ENCODE assay signal across 10 cellular contexts in the genomic region with DNA sequence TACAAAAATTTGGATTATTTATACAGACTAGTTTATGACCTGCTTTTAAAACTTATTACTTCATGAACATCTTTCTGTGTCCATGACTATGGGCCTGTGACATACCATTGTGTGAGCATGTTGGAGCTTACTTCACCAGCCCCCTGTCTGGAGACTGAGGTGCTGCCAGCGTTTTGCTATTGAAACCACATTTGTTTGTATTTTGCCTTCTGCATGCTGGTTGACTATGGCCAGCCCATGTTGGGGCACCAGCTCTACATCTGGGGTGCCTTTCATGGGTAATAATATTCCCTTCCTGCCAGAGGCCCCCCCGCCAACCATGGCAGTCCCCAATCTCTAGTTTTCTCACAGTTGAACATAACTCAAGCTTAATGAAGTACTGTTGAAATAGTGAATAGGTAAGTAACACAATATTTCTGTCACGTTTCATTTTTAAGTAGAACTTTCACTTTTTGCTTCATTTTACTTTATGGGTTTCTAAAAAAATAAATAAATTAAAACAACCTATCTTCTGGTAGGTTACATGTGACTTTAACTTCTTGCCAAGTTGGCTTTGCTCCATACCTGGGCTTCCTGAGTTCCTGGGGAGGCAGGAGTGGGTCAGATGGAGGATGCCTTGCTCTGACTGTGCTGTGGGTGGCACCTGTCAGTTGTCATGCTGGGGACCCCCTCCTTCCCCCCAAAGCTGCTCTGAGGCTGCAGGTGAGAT.
DNase-seq lines count a peak whose midpoint lies in the region; ATAC-seq, FAIRE-seq and TF ChIP-seq lines count a peak whose summit lies in the region.
"Had no signal": no experiment of that assay in that cellular context is flagged by ENCODE, and none has a peak within 500 bp of the region (broad histone marks: within the 10 kb centered on the region; RNA-seq: fewer than 3 reads in every experiment).

No MANE protein-coding gene starts in this region.

- H3K27me3 ChIP-seq in BLaER1 treated with 17β-estradiol and CSF1 and Interleukin-3, amounts not matched to agents 10 nM and 100 nM, result no peaks in the 10 kb centered on the region
- H3K27me3 ChIP-seq in GM12878 (replicated peaks in 1 of 2; ENCODE audit: control insufficient read depth in 2 of 2, insufficient read depth in 2 of 2, low read length in 1 of 2), result no peaks in the 10 kb centered on the region

- intact Hi-C loops in GM12878 (cut with micrococcal nuclease; ENCODE audit: unreplicated experiment), result no loop called here

- peaks cover 0 to 4% (median 0%) of the 10 kb centered on the region in 11 experiments; a peak in 2 of 22 replicates for H3K9me3 ChIP-seq in BLaER1 treated with 17β-estradiol and CSF1 and Interleukin-3, amounts not matched to agents 10 nM and 100 nM (replicated peaks in 1 of 11)
- H3K9me3 ChIP-seq in GM12878 (replicated peaks; ENCODE audit: control insufficient read depth, insufficient read depth, low read length), result no peaks in the 10 kb centered on the region

- 16% methylated on average over 3 of the region's 3 CpGs for WGBS in GM12878 (ENCODE audit: insufficient coverage, insufficient replicate concordance, low lambda C conversion rate, missing lambda C conversion rate)

- TF ChIP-seq POLR2A in GM12878 (IDR thresholded peaks at IDR 0.05; ENCODE audit: low read depth, low read length), result no peak

- no peak for FAIRE-seq in GM12878 (lab: Jason Lieb, UNC)

- POLR2A ChIA-PET in GM12878 (lab: Charles Lee), result interaction anchor here (0.5 to 2.6 kb wide), 4 partner anchors 8 to 97 kb away, joined by 3 to 7 read pairs (median 6); no protein-coding TSS in a partner anchor

- H3K4me2 ChIP-seq in BLaER1 treated with 17β-estradiol and CSF1 and Interleukin-3, amounts not matched to agents 10 nM and 100 nM, result peak overlapping the region; percentile 81 to 97 (median 92)
- peak overlapping the region; percentile 99 for H3K4me2 ChIP-seq in GM12878 (ENCODE audit: control insufficient read depth, insufficient read depth)

- no peak for TF ChIP-seq EP300 in GM12878 (IDR thresholded peaks at IDR 0.05; ENCODE audit: borderline replicate concordance in 1 of 2, control insufficient read depth in 1 of 2, low read depth in 2 of 2, low read length in 2 of 2)

- no peak for TF ChIP-seq CTCF in GM12878 (IDR thresholded peaks at IDR 0.05 in 2 of 3, conservative IDR thresholded peaks at IDR 0.05 in 1 of 3; ENCODE audit: control insufficient read depth in 2 of 3, extremely low read depth in 1 of 3, insufficient read depth in 1 of 3, low read depth in 3 of 3, low read length in 3 of 3)
- TF ChIP-seq CTCF in nephron progenitor cell (IDR thresholded peaks at IDR 0.05), result no peak
- TF ChIP-seq CTCF in HFFc6 (IDR thresholded peaks at IDR 0.05), result no peak

- SMC1A ChIA-PET in GM12878 (lab: Charles Lee; ENCODE audit: uncharacterized antibody, unreplicated experiment), result interaction anchor here (1.0 to 6.7 kb wide), 8 partner anchors 10 to 113 kb away, joined by 3 to 66 read pairs (median 6); no protein-coding TSS in a partner anchor

- H3K4me3 ChIP-seq in BLaER1 treated with 17β-estradiol and CSF1 and Interleukin-3, amounts not matched to agents 10 nM and 100 nM, result peak overlapping the region in 8 of 10 experiments; percentile 13 to 51 (median 42); a peak in 15 of 20 replicates
- H3K4me3 ChIP-seq in GM12878, result peak overlapping the region; percentile 74

- H3K36me3 ChIP-seq in BLaER1 treated with 17β-estradiol and CSF1 and Interleukin-3, amounts not matched to agents 10 nM and 100 nM, result peaks cover 20 to 93% (median 68%) of the 10 kb centered on the region in 11 experiments
- 0 out of 4 replicates have a peak, but pooled peaks cover 0 to 13% of the 10 kb centered on the region in 2 experiments for H3K36me3 ChIP-seq in GM12878 (ENCODE audit: control insufficient read depth in 2 of 2, insufficient read depth in 2 of 2, low read length in 1 of 2)

- H4K20me1 ChIP-seq in BLaER1 treated with 17β-estradiol and CSF1 and Interleukin-3, amounts not matched to agents 10 nM and 100 nM, result peaks cover 67 to 100% (median 100%) of the 10 kb centered on the region in 11 experiments; a peak in 21 of 22 replicates
- no peaks in the 10 kb centered on the region for H4K20me1 ChIP-seq in GM12878 (ENCODE audit: control insufficient read depth, insufficient read depth)

- DNase-seq in GM12878 (ENCODE audit: low read depth, low spot score) (no peak), nephron progenitor cell (no peak), HFFc6 (no peak), HT-29 (ENCODE audit: low spot score) (no peak)

- H3K36me3 Mint-ChIP-seq in IgD-negative memory B cell, result peaks cover 4% of the 10 kb centered on the region
- H3K36me3 Mint-ChIP-seq in nephron progenitor cell (ENCODE audit: low read depth), result peaks cover 33% of the 10 kb centered on the region
- H3K36me3 Mint-ChIP-seq in HFFc6 (ENCODE audit: low read depth), result peaks cover 25% of the 10 kb centered on the region

- H3K79me2 ChIP-seq in GM12878 (ENCODE audit: control insufficient read depth, insufficient read depth, low read length), result peaks cover 45% of the 10 kb centered on the region

- H2AFZ ChIP-seq in GM12878 (ENCODE audit: control insufficient read depth, low read depth, low read length), result no peak overlapping the region

- CTCF ChIA-PET in GM12878 (lab: Yijun Ruan, JAX), result interaction anchor here (0.6 to 15.3 kb wide), 6 partner anchors 8 to 806 kb away, joined by 3 to 135 read pairs (median 4); no protein-coding TSS in a partner anchor

- H3K4me3 Mint-ChIP-seq in IgD-negative memory B cell, result peak overlapping the region; percentile 86 to 96 (median 95)
- no peak overlapping the region for H3K4me3 Mint-ChIP-seq in nephron progenitor cell
- no peak overlapping the region for H3K4me3 Mint-ChIP-seq in HFFc6

- in situ Hi-C loops in GM12878 (cut with MboI), result no loop called here

- RAD21 ChIA-PET in GM12878 (lab: Charles Lee; ENCODE audit: unreplicated experiment), result interaction anchor here (1.2 to 6.3 kb wide), 4 partner anchors 12 to 148 kb away, joined by 3 to 28 read pairs (median 12); a partner anchor contains a TSS

- H3K27me3 Mint-ChIP-seq in IgD-negative memory B cell (no peaks in the 10 kb centered on the region), nephron progenitor cell (ENCODE audit: low read depth, poor library complexity) (peaks cover 17% of the 10 kb centered on the region), HFFc6 (ENCODE audit: insufficient read depth) (peaks cover 2% of the 10 kb centered on the region; the same call in 1 of the 2 replicates)

- H3K27ac Mint-ChIP-seq in IgD-negative memory B cell (peak overlapping the region; percentile 87 to 99 (median 93)), nephron progenitor cell (peak overlapping the region; percentile 31), HFFc6 (no peak overlapping the region)

- no peaks in the 10 kb centered on the region for H3K9me3 Mint-ChIP-seq in IgD-negative memory B cell
- peaks cover 3% of the 10 kb centered on the region for H3K9me3 Mint-ChIP-seq in nephron progenitor cell
- peaks cover 17% of the 10 kb centered on the region for H3K9me3 Mint-ChIP-seq in HFFc6

- BruUV-seq in GM12878 (replicated peaks; lab: Mats Ljungman, UMichigan), result no TSS peak

- H3K4me1 Mint-ChIP-seq in IgD-negative memory B cell (peaks cover 67 to 78% (median 76%) of the 10 kb centered on the region in 3 donors), nephron progenitor cell (peaks cover 39% of the 10 kb centered on the region), HFFc6 (ENCODE audit: low read depth) (peaks cover 42% of the 10 kb centered on the region)

- ATAC-seq in GM12878 (peak; percentile 26), GM21825 (IDR thresholded peaks at IDR 0.05; ENCODE audit: unreplicated experiment) (no peak), GM18520 (IDR thresholded peaks at IDR 0.05; ENCODE audit: unreplicated experiment) (no peak)
- ATAC-seq: left colon had no signal

- peak overlapping the region in 9 of 11 experiments; percentile 13 to 68 (median 50); a peak in 15 of 22 replicates for H3K9ac ChIP-seq in BLaER1 treated with 17β-estradiol and CSF1 and Interleukin-3, amounts not matched to agents 10 nM and 100 nM
- H3K9ac ChIP-seq in GM12878 (ENCODE audit: control insufficient read depth, insufficient read depth, low read length), result peak overlapping the region; percentile 69; the same call in 1 of the 2 replicates

- TF ChIP-seq RAD21 in GM12878 (IDR thresholded peaks at IDR 0.05; ENCODE audit: insufficient read depth, low read depth, low read length), result no peak

- H3K4me1 ChIP-seq in BLaER1 treated with 17β-estradiol and CSF1 and Interleukin-3, amounts not matched to agents 10 nM and 100 nM, result peaks cover 76 to 100% (median 100%) of the 10 kb centered on the region in 10 experiments
- H3K4me1 ChIP-seq in GM12878 (ENCODE audit: control insufficient read depth, insufficient read depth, low read length), result peaks cover 68% of the 10 kb centered on the region

- peak overlapping the region in 9 of 11 experiments; percentile 55 to 75 (median 68); a peak in 17 of 22 replicates for H3K27ac ChIP-seq in BLaER1 treated with 17β-estradiol and CSF1 and Interleukin-3, amounts not matched to agents 10 nM and 100 nM
- peak overlapping the region; percentile 95 for H3K27ac ChIP-seq in GM12878 (ENCODE audit: control insufficient read depth, insufficient read depth)
- H3K27ac ChIP-seq: epithelial cell of prostate had no signal

TF ChIP-seq in GM12878, 131 proteins besides CTCF, POLR2A, EP300 and RAD21 (continues in another document):
- TF ChIP-seq, protein P1, sequence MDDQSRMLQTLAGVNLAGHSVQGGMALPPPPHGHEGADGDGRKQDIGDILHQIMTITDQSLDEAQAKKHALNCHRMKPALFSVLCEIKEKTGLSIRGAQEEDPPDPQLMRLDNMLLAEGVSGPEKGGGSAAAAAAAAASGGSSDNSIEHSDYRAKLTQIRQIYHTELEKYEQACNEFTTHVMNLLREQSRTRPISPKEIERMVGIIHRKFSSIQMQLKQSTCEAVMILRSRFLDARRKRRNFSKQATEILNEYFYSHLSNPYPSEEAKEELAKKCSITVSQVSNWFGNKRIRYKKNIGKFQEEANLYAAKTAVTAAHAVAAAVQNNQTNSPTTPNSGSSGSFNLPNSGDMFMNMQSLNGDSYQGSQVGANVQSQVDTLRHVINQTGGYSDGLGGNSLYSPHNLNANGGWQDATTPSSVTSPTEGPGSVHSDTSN (IDR thresholded peaks at IDR 0.05; ENCODE audit: insufficient replicate concordance, low read depth, low read length), result no peak
- TF ChIP-seq HDAC6 (IDR thresholded peaks at IDR 0.05; ENCODE audit: unreplicated experiment) (no peak), YBX1 (IDR thresholded peaks at IDR 0.05) (no peak)

Comparison
In these comparisons a context has a peak if more than half of its experiments do, and no peak if none do; other contexts are left out.
1. H3K4me3 Mint-ChIP-seq: peak in IgD-negative memory B cell (4 of 4); none in nephron progenitor cell (single experiment) and HFFc6 (single experiment).